Comparison of ENCODE assay signal across 15 cellular contexts in genomic region chr17:65356524-65356923, GRCh38.
DNase-seq lines count a peak whose midpoint lies in the region; ATAC-seq and TF ChIP-seq lines count a peak whose summit lies in the region.
"Had no signal": no experiment of that assay in that cellular context is flagged by ENCODE, and none has a peak within 500 bp of the region (broad histone marks: within the 10 kb centered on the region; RNA-seq: fewer than 3 reads in every experiment).

No MANE protein-coding gene starts in this region.

- peak overlapping the region; percentile 9 for H2BK15ac ChIP-seq in neuronal stem cell (ENCODE audit: low read length)

- no peak overlapping the region for H4K91ac ChIP-seq in neuronal stem cell (ENCODE audit: low read depth, low read length, poor library complexity)

- H3K27ac Mint-ChIP-seq in glutamatergic neuron (ENCODE audit: unreplicated experiment) = no peak overlapping the region
- H3K27ac Mint-ChIP-seq: CD4-positive, CD25-positive, alpha-beta regulatory T cell had no signal

- peaks cover 1% of the 10 kb centered on the region for H3K27me3 Mint-ChIP-seq in glutamatergic neuron (ENCODE audit: unreplicated experiment)
- H3K27me3 Mint-ChIP-seq: CD4-positive, CD25-positive, alpha-beta regulatory T cell had no signal

- H3K27ac ChIP-seq in HEK293 (ENCODE audit: extremely low read depth, low read depth, low read length) = no peak overlapping the region
- no peak overlapping the region for H3K27ac ChIP-seq in neuronal stem cell (replicated peaks; ENCODE audit: low read length)

- H3K4me3 ChIP-seq in HEK293 (ENCODE audit: low read depth, low read length) = no peak overlapping the region
- H3K4me3 ChIP-seq in neuronal stem cell (ENCODE audit: low read length in 2 of 2) = no peak overlapping the region
- H3K4me3 ChIP-seq: HAP-1, K562 had no signal

- no peak overlapping the region for H3K4ac ChIP-seq in neuronal stem cell (ENCODE audit: low read length)

- CTCF ChIA-PET in HEK293 (lab: Yijun Ruan, JAX) = interaction anchor here (0.8 kb wide), 1 partner anchor 1647 kb away, joined by 3 read pairs; no protein-coding TSS in a partner anchor

- POLR2A ChIA-PET in HEK293 (lab: Yijun Ruan, JAX) = no interaction called here

- peaks cover 7% of the 10 kb centered on the region for H3K4me1 Mint-ChIP-seq in glutamatergic neuron (ENCODE audit: low read depth, unreplicated experiment)
- H3K4me1 Mint-ChIP-seq: CD4-positive, CD25-positive, alpha-beta regulatory T cell had no signal

- no peaks in the 10 kb centered on the region for H3K36me3 ChIP-seq in HEK293 (ENCODE audit: control insufficient read depth in 2 of 2, insufficient read depth in 1 of 2, low read length in 2 of 2)
- no peaks in the 10 kb centered on the region for H3K36me3 ChIP-seq in neuronal stem cell (replicated peaks in 1 of 2; ENCODE audit: control insufficient read depth in 2 of 2, insufficient read depth in 2 of 2, low read length in 2 of 2)
- H3K36me3 ChIP-seq: BE2C, HAP-1 had no signal

- no peaks in the 10 kb centered on the region for H3K79me1 ChIP-seq in neuronal stem cell (ENCODE audit: low read depth, low read length)

- DNase-seq in Ammon's horn (ENCODE audit: low spot score) (peak; percentile 42), medulla oblongata (ENCODE audit: extremely low spot score) (peak; percentile 60), neuronal stem cell (ENCODE audit: low spot score) (no peak), OCI-M2 (lab: John Stamatoyannopoulos, UW; ENCODE audit: unreplicated experiment) (no peak), glutamatergic neuron (no peak)
- DNase-seq: BE2C; Caco-2; CD4-positive, CD25-positive, alpha-beta regulatory T cell; GF-D8; IMR-90 had no signal

- no peak overlapping the region for H2BK12ac ChIP-seq in neuronal stem cell (ENCODE audit: low read length)

- no peaks in the 10 kb centered on the region for H3K9me3 ChIP-seq in HEK293 (ENCODE audit: control insufficient read depth, insufficient read depth, low read depth, low read length)
- H3K9me3 ChIP-seq in neuronal stem cell (replicated peaks in 1 of 2; ENCODE audit: control insufficient read depth in 2 of 2, insufficient read depth in 1 of 2, low read depth in 1 of 2, low read length in 2 of 2) = no peaks in the 10 kb centered on the region
- H3K9me3 ChIP-seq: BE2C, Caco-2, HAP-1 had no signal

- H3K9ac ChIP-seq in neuronal stem cell (ENCODE audit: low read depth, low read length, poor library complexity) = no peak overlapping the region

- no peak overlapping the region for H2BK5ac ChIP-seq in neuronal stem cell (ENCODE audit: low read length)

- no peak overlapping the region for H3K14ac ChIP-seq in neuronal stem cell (ENCODE audit: low read length)

- no peak overlapping the region for H4K8ac ChIP-seq in neuronal stem cell (ENCODE audit: low read depth, low read length)

- peak overlapping the region; percentile 42 for H3K18ac ChIP-seq in neuronal stem cell (ENCODE audit: low read length)

- no peak overlapping the region for H2AK5ac ChIP-seq in neuronal stem cell (ENCODE audit: low read depth, low read length)

- H3K4me3 Mint-ChIP-seq in glutamatergic neuron (ENCODE audit: unreplicated experiment) = no peak overlapping the region
- H3K4me3 Mint-ChIP-seq: CD4-positive, CD25-positive, alpha-beta regulatory T cell had no signal

- TF ChIP-seq CTCF in HEK293 (tag by site-specific recombination; IDR thresholded peaks at IDR 0.05) (no peak), glutamatergic neuron (IDR thresholded peaks at IDR 0.05; ENCODE audit: partially characterized antibody, unreplicated experiment) (no peak)

- peak overlapping the region; percentile 78 for H2BK120ac ChIP-seq in neuronal stem cell (ENCODE audit: low read depth, low read length)

- H3K27me3 ChIP-seq in neuronal stem cell (ENCODE audit: control insufficient read depth in 3 of 3, insufficient read depth in 3 of 3, low read depth in 1 of 3, low read length in 3 of 3) = no peaks in the 10 kb centered on the region

- H3K36me3 Mint-ChIP-seq in glutamatergic neuron (ENCODE audit: unreplicated experiment) = no peaks in the 10 kb centered on the region
- H3K36me3 Mint-ChIP-seq: CD4-positive, CD25-positive, alpha-beta regulatory T cell had no signal

- no peak overlapping the region for H3K4me2 ChIP-seq in neuronal stem cell (ENCODE audit: insufficient read depth, low read length, poor library complexity, severe bottlenecking)

- H3K9me3 Mint-ChIP-seq in glutamatergic neuron (ENCODE audit: unreplicated experiment) = no peaks in the 10 kb centered on the region
- H3K9me3 Mint-ChIP-seq: CD4-positive, CD25-positive, alpha-beta regulatory T cell had no signal

- no CpG with 5 or more reads among the region's 5 CpGs for WGBS in neuronal stem cell (ENCODE audit: extremely low coverage in 2 of 2, insufficient read length in 2 of 2, insufficient replicate concordance in 1 of 2), 2 donors

- peak overlapping the region; percentile 25 for H3K23ac ChIP-seq in neuronal stem cell (ENCODE audit: low read depth, low read length, poor library complexity)

- no peak for ATAC-seq in GM18870 (IDR thresholded peaks at IDR 0.05; ENCODE audit: unreplicated experiment)
- no peak for ATAC-seq in HG03565 (IDR thresholded peaks at IDR 0.05; ENCODE audit: unreplicated experiment)
- ATAC-seq: K562 had no signal

- no peaks in the 10 kb centered on the region for H3K4me1 ChIP-seq in HEK293 (ENCODE audit: control insufficient read depth, insufficient read depth, low read length)
- no peaks in the 10 kb centered on the region for H3K4me1 ChIP-seq in neuronal stem cell (ENCODE audit: control insufficient read depth in 2 of 2, insufficient read depth in 1 of 2, low read depth in 1 of 2, low read length in 2 of 2)
- H3K4me1 ChIP-seq: BE2C, Caco-2, HAP-1 had no signal

- no peak overlapping the region for H2AFZ ChIP-seq in neuronal stem cell (ENCODE audit: low read length)

TF ChIP-seq in HEK293, 187 proteins besides CTCF, POLR2A, EP300 and RAD21:
- TF ChIP-seq GLIS1 (tag by site-specific recombination; IDR thresholded peaks at IDR 0.05) (peak; percentile 11; the same call in 1 of the 2 replicates), ZNF398 (tag by site-specific recombination; IDR thresholded peaks at IDR 0.05) (no peak), HIC1 (tag by site-specific recombination; IDR thresholded peaks at IDR 0.05) (no peak), ZNF701 (tag by site-specific recombination; IDR thresholded peaks at IDR 0.05) (no peak)

Comparison
In these comparisons a context has a peak if more than half of its experiments do, and no peak if none do; other contexts are left out.
1. DNase-seq: peak in Ammon's horn (single experiment) and medulla oblongata (single experiment); none in neuronal stem cell (single experiment), OCI-M2 (single experiment) and glutamatergic neuron (single experiment).